ENCODE assay signal across 15 cellular contexts in genomic region chr3:134471521-134472193, GRCh38. TPM values are rescaled to one million over a fixed set of nuclear protein-coding genes. Genes with fewer than 3 reads are reported as not detected.
DNase-seq lines count a peak whose midpoint lies in the region; TF ChIP-seq lines count a peak whose summit lies in the region.
"Had no signal": no experiment of that assay in that cellular context is flagged by ENCODE, and none has a peak within 500 bp of the region (broad histone marks: within the 10 kb centered on the region; RNA-seq: fewer than 3 reads in every experiment).

No MANE protein-coding gene starts in this region.

- POLR2A ChIA-PET in AG04450 (lab: Yijun Ruan, JAX): interaction anchor here (0.6 to 4.8 kb wide), 6 partner anchors 11 to 114 kb away, joined by 3 to 46 read pairs (median 4); partner anchors contain the start of gene AMOTL2

- DNase-seq in AG04450 (ENCODE audit: low read depth, low spot score) (no peak), LoVo (ENCODE audit: low spot score) (peak; percentile 56), choroid plexus epithelial cell (ENCODE audit: low read depth) (peak; percentile 33), lung microvascular endothelial cell (ENCODE audit: low read depth in 2 of 2) (peak; percentile 53 to 86), inferior parietal cortex (ENCODE audit: extremely low spot score) (no peak), occipital lobe (lab: John Stamatoyannopoulos, UW) (no peak), coronary artery (ENCODE audit: low spot score) (no peak)
- no peak for DNase-seq in activated naive CD4-positive, alpha-beta T cell treated with Interleukin-2 at 50 U/mL for 16 hours
- DNase-seq: AML-193; erythroblast; H7; NCI-H510A; stimulated activated naive CD8-positive, alpha-beta T cell treated with anti-CD3 and anti-CD28 coated beads, Interleukin-15, Interleukin-2, amounts not matched to agents 100 U/mL and 50 U/mL, for 24 hours had no signal

- H3K27me3 ChIP-seq in AG04450 (ENCODE audit: control insufficient read depth, insufficient read depth, low read length): no peaks in the 10 kb centered on the region
- H3K27me3 ChIP-seq: neutrophil had no signal

- H3K4me3 ChIP-seq in AG04450 (ENCODE audit: low read depth, low read length) (no peak overlapping the region), choroid plexus epithelial cell (ENCODE audit: low read depth, low read length) (no peak overlapping the region), coronary artery (no peak overlapping the region)
- H3K4me3 ChIP-seq: smooth muscle cell had no signal

- CTCF ChIA-PET in AG04450 (lab: Charles Lee): interaction anchor here (2.5 to 12.8 kb wide), 4 partner anchors 11 to 258 kb away, joined by 27 to 306 read pairs (median 90); no protein-coding TSS in a partner anchor

- peak overlapping the region; percentile 74 for H3K27ac ChIP-seq in AG04450 (ENCODE audit: low read depth, low read length)
- H3K27ac ChIP-seq in coronary artery: no peak overlapping the region
- H3K27ac ChIP-seq: neutrophil had no signal

- no peaks in the 10 kb centered on the region for H3K9me3 ChIP-seq in AG04450 (ENCODE audit: control insufficient read depth, insufficient read depth, low read length)
- H3K9me3 ChIP-seq: neutrophil had no signal

- TF ChIP-seq CTCF in AG04450 (IDR thresholded peaks at IDR 0.05; ENCODE audit: low read depth, low read length) (no peak), choroid plexus epithelial cell (conservative IDR thresholded peaks at IDR 0.05; ENCODE audit: low read depth, low read length) (no peak), coronary artery (IDR thresholded peaks at IDR 0.05) (no peak)

RNA-seq across cellular contexts. Expression of gene ANAPC13, which starts 14.1 kb away (rescaled TPM):
- polyA plus RNA-seq in AG04450 (2011; rRNA removed): 122 and 176 TPM in 2 replicates
- 29.4 and 37.9 TPM in 2 replicates for polyA minus RNA-seq in AG04450 (2011; rRNA and poly(A)+ RNA removed)
- 39.9 and 53.0 TPM in 2 replicates for total RNA-seq in lung microvascular endothelial cell
- total RNA-seq in occipital lobe: 43.4 TPM

RNA-seq across cellular contexts. Expression of gene CEP63, which starts 14.2 kb away (rescaled TPM):
- 11.0 and 16.3 TPM in 2 replicates for polyA plus RNA-seq in AG04450 (2011; rRNA removed)
- polyA minus RNA-seq in AG04450 (2011; rRNA and poly(A)+ RNA removed): 7.0 and 7.6 TPM in 2 replicates
- total RNA-seq in lung microvascular endothelial cell (13.1 and 15.7 TPM in 2 replicates), occipital lobe (20.9 TPM)

Comparison
In these comparisons a context has a peak if more than half of its experiments do, and no peak if none do; other contexts are left out.
1. DNase-seq: peak in LoVo (single experiment), choroid plexus epithelial cell (single experiment) and lung microvascular endothelial cell (2 of 2); none in AG04450 (single experiment), inferior parietal cortex (single experiment), activated naive CD4-positive, alpha-beta T cell treated with Interleukin-2 at 50 U/mL for 16 hours (single experiment), occipital lobe (single experiment) and coronary artery (single experiment).